ENCODE assay signal across 20 cellular contexts in the genomic region with DNA sequence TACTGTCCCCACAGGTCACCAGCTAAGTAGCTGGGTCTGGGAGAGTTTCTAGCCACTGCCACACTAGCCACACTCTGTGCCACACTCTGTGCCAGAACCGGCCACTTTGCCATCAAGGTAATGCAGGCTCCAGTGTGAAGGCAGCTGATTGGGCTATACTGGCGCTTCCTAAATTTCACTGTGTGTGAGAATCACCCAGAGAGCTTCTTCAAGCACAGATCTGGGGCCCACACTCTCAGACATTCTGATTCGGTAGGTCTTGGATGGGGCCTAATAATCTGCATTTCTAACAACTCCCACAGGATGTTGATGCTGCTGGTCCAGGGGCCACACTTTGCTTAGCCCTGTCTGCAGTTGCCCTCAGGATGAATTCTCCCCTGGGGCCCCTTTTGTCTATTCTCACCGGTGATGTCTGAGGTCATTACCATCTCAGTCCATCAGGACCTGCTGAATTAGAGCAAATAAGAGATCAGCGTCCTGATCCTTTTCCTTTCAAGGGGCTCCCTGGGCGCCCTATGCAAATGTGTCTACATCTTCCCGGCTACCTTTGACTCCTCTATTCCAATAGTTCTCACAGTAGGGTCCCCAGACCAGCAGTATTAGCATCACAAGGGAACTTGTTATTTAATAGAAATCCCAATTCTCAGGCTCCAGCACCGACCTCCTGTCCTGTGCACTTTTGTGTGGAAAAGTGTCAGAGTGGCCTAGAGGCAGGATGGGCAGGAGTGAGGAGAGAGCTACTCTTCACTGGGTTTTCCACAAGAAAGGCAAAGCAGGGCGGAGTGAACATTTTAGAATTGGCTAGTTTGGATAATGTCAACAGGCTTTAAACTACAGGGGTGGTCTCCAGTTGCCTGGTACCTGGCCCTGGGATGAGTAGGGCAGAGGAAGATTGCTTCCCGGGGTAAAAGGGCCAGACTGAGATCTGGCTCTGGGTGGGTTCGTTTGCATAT. TPM values are rescaled to one million over a fixed set of nuclear protein-coding genes. Genes with fewer than 3 reads are reported as not detected.
A peak's percentile ranks its signal among the peaks of the same experiment; 100 is the strongest.
DNase-seq lines count a peak whose midpoint lies in the region; ATAC-seq, FAIRE-seq and TF ChIP-seq lines count a peak whose summit lies in the region.
"Had no signal": no experiment of that assay in that cellular context is flagged by ENCODE, and none has a peak within 500 bp of the region (broad histone marks: within the 10 kb centered on the region; RNA-seq: fewer than 3 reads in every experiment).

No MANE protein-coding gene starts in this region.

- 66% methylated on average over 11 of the region's 11 CpGs for WGBS in K562 (ENCODE audit: insufficient coverage, low coverage, missing lambda C conversion rate)

- H3K79me2 ChIP-seq in K562 (ENCODE audit: control insufficient read depth, insufficient read depth, low read length), result no peaks in the 10 kb centered on the region

- H3K9me3 ChIP-seq in K562 (replicated peaks; ENCODE audit: control insufficient read depth, insufficient read depth, low read depth, low read length) (no peaks in the 10 kb centered on the region), iPS-20b (ENCODE audit: insufficient read depth, low read depth, low read length) (no peaks in the 10 kb centered on the region)
- H3K9me3 ChIP-seq: BE2C had no signal

- H3K4me3 ChIP-seq in K562 (no peak overlapping the region), iPS-20b (ENCODE audit: low read length) (peak overlapping the region; percentile 27; the same call in 1 of the 2 replicates)

- CTCF ChIA-PET in K562 (lab: Yijun Ruan, JAX; ENCODE audit: low intra/inter-chr PET ratio) (no interaction called here), GM10248 (lab: Yijun Ruan, JAX) (interaction anchor here (1.1 kb wide), 1 partner anchor 35 kb away, joined by 3 read pairs; no protein-coding TSS in a partner anchor)

- peak; percentile 38 for DNase-seq in NCI-H82 (lab: John Stamatoyannopoulos, UW)
- DNase-seq in NCI-H82 treated with DMSO at 0.1 percent for 48 hours (lab: John Stamatoyannopoulos, UW; ENCODE audit: unreplicated experiment), result no peak
- DNase-seq in K562 (ENCODE audit: extremely low read depth in 1 of 4, low spot score in 3 of 4), result no peak
- DNase-seq in Right ventricle myocardium superior, result no peak
- no peak for DNase-seq in GM10248 (ENCODE audit: extremely low spot score)
- DNase-seq in posterior vena cava (ENCODE audit: low spot score), result no peak
- DNase-seq: 8988T; BE2C; CD8-positive, alpha-beta T cell; GOT3; NCI-H1436 treated with DMSO at 0.1 percent for 48 hours; NCI-H2081 treated with DMSO at 0.1 percent for 48 hours; NCI-H510A; SIG-M5 had no signal

- no peak for TF ChIP-seq CTCF in K562 (IDR thresholded peaks at IDR 0.05 in 2 of 3, conservative IDR thresholded peaks at IDR 0.05 in 1 of 3; ENCODE audit: insufficient read depth in 2 of 3, low read depth in 1 of 3, low read length in 3 of 3)
- TF ChIP-seq CTCF in GM10248 (IDR thresholded peaks at IDR 0.05; ENCODE audit: control extremely low read depth, extremely low read depth, low read depth, missing control alignments), result no peak

- no peak for TF ChIP-seq RAD21 in K562 (CRISPR knock-in tag; conservative IDR thresholded peaks at IDR 0.05 in 1 of 2, IDR thresholded peaks at IDR 0.05 in 1 of 2)

- no peak for TF ChIP-seq POLR2A in K562 (conservative IDR thresholded peaks at IDR 0.05)

- FAIRE-seq in K562 (lab: Jason Lieb, UNC), result no peak
- FAIRE-seq: HTR-8/SVneo had no signal

- POLR2A ChIA-PET in K562 (lab: Yijun Ruan, JAX) (interaction anchor here (0.6 to 1.7 kb wide), 7 partner anchors 8 to 194 kb away, joined by 3 to 5 read pairs (median 3); partner anchors contain the start of gene MDM4), GM10248 (lab: Yijun Ruan, JAX) (no interaction called here)

- ATAC-seq in K562 (no peak), GM21515 (IDR thresholded peaks at IDR 0.05; ENCODE audit: unreplicated experiment) (no peak), Right ventricle myocardium superior (ENCODE audit: poor library complexity) (no peak)
- ATAC-seq: CD8-positive, alpha-beta T cell had no signal

- intact Hi-C loops in K562 (cut with micrococcal nuclease), result loop anchor here (5.0 kb wide), 1 partner anchor 52 kb away; no protein-coding TSS in a partner anchor
- intact Hi-C loops in Right ventricle myocardium superior (cut with DNase I), result no loop called here
- intact Hi-C loops in posterior vena cava (cut with DNase I), result no loop called here

- H4K20me1 ChIP-seq in K562 (replicated peaks; ENCODE audit: control insufficient read depth, insufficient read depth, low read length), result no peaks in the 10 kb centered on the region

- no peaks in the 10 kb centered on the region for H3K9me1 ChIP-seq in K562 (ENCODE audit: control insufficient read depth, insufficient read depth, low read length)

- no peak for TF ChIP-seq EP300 in K562 (IDR thresholded peaks at IDR 0.05; ENCODE audit: low read length)

- H2AFZ ChIP-seq in K562 (ENCODE audit: low read depth, low read length), result peak overlapping the region; percentile 67; the same call in 1 of the 2 replicates

- no peaks in the 10 kb centered on the region for H3K27me3 ChIP-seq in K562 (ENCODE audit: control insufficient read depth in 2 of 2, insufficient read depth in 2 of 2, low read length in 2 of 2)
- H3K27me3 ChIP-seq in iPS-20b (ENCODE audit: insufficient read depth, low read length), result peaks cover 87% of the 10 kb centered on the region
- H3K27me3 ChIP-seq: BE2C had no signal

- peak overlapping the region; percentile 78 for H3K4me2 ChIP-seq in K562 (ENCODE audit: insufficient read depth, low read length)
- H3K4me2 ChIP-seq: KMS-11 had no signal

- H3K27ac ChIP-seq in K562 (ENCODE audit: extremely low read depth, low read depth, low read length), result peak overlapping the region; percentile 75
- H3K27ac ChIP-seq in iPS-20b (ENCODE audit: low read length), result no peak overlapping the region
- H3K27ac ChIP-seq: HL-60, KMS-11 had no signal

- H3K36me3 ChIP-seq in K562 (ENCODE audit: control insufficient read depth, insufficient read depth, low read length) (no peaks in the 10 kb centered on the region), iPS-20b (ENCODE audit: insufficient read depth, low read depth, low read length) (no peaks in the 10 kb centered on the region)
- H3K36me3 ChIP-seq: BE2C had no signal

- H3K9ac ChIP-seq in K562 (ENCODE audit: insufficient read depth in 1 of 2, low read depth in 2 of 2, low read length in 2 of 2), result peak overlapping the region in 1 of 2 experiments; percentile 65; a peak in 2 of 4 replicates
- H3K9ac ChIP-seq in iPS-20b (ENCODE audit: low read depth, low read length), result no peak overlapping the region
- H3K9ac ChIP-seq: KMS-11 had no signal

- peaks cover 36 to 82% of the 10 kb centered on the region in 2 experiments for H3K4me1 ChIP-seq in K562 (replicated peaks in 1 of 2; ENCODE audit: control insufficient read depth in 2 of 2, insufficient read depth in 2 of 2, low read length in 2 of 2)
- H3K4me1 ChIP-seq in iPS-20b (ENCODE audit: insufficient read depth, low read length), result peaks cover 62% of the 10 kb centered on the region

- BruUV-seq in K562 (replicated peaks; lab: Mats Ljungman, UMichigan), result no TSS peak

- in situ Hi-C loops in K562 (cut with MboI), result no loop called here

TF ChIP-seq in K562, 482 proteins besides CTCF, POLR2A, EP300 and RAD21 (continues in another document):
- TF ChIP-seq TAF7 (tag; IDR thresholded peaks at IDR 0.05), result no peak
- TF ChIP-seq ZNF212 (CRISPR knock-in tag; IDR thresholded peaks at IDR 0.05), result 0 out of 2 replicates have a peak, but pooled peaks have one; percentile 29
- no peak for TF ChIP-seq NUFIP1 (IDR thresholded peaks at IDR 0.05; ENCODE audit: partially characterized antibody)
- TF ChIP-seq ZNF512 (tag; IDR thresholded peaks at IDR 0.05), result peak; percentile 40; the same call in 1 of the 2 replicates
- TF ChIP-seq SMARCE1 (IDR thresholded peaks at IDR 0.05), result no peak
- TF ChIP-seq TRIM28 (IDR thresholded peaks at IDR 0.05), result no peak
- no peak for TF ChIP-seq EP400 (IDR thresholded peaks at IDR 0.05)
- TF ChIP-seq ZNF561 (CRISPR knock-in tag; conservative IDR thresholded peaks at IDR 0.05), result no peak
- TF ChIP-seq ZNF311 (CRISPR knock-in tag; IDR thresholded peaks at IDR 0.05), result 0 out of 2 replicates have a peak, but pooled peaks have one; percentile 17

RNA-seq across cellular contexts. Expression of gene LRRN2, which starts 24.7 kb away (rescaled TPM):
- 0.09 TPM in 1 of 2 replicates, not detected in the other for total RNA-seq in K562 (2011; cell fraction: chromatin; rRNA removed; ENCODE audit: low replicate concordance)
- 0.17 TPM in 1 of 2 replicates, not detected in the other for total RNA-seq in K562 (2011; cell fraction: nucleolus; rRNA removed)
- total RNA-seq in K562 (2011; cell fraction: nucleoplasm; rRNA removed), result not detected in 2 replicates
- 0.05 TPM in 1 of 2 replicates, not detected in the other for total RNA-seq in K562 (2014; rRNA removed)
- total RNA-seq in K562 (2014; rRNA removed; fragmentation: Illumina TruSeq; extraction: Trizol), result not detected in 2 replicates
- not detected in 2 replicates for total RNA-seq in K562 (2015; rRNA removed; fragmentation: Illumina TruSeq; extraction: Trizol)
- total RNA-seq in K562 (2021), result not detected in 2 replicates
- polyA plus RNA-seq in K562 (2011; rRNA removed), result not detected in 2 replicates
- 0.36 TPM in 1 of 2 replicates, not detected in the other for polyA plus RNA-seq in K562 (2011; cell fraction: cytosol; rRNA removed)
- polyA plus RNA-seq in K562 (2011; cell fraction: nucleus; rRNA removed), result not detected in 2 replicates
- polyA plus RNA-seq in K562 (2012), result 0.03 and 0.08 TPM in 2 replicates
- 0.06 TPM in 1 of 2 replicates, not detected in the other for polyA plus RNA-seq in K562 (2014; fragmentation: Illumina TruSeq; extraction: Trizol)
- not detected for polyA plus RNA-seq in K562 (2014; fragmentation: Nextera tagmentation; extraction: Ambion mirVana)
- polyA plus RNA-seq in K562 (2014; rRNA removed), result not detected in 2 replicates
- not detected in 2 replicates for polyA minus RNA-seq in K562 (2011; rRNA and poly(A)+ RNA removed)
- polyA minus RNA-seq in K562 (2011; cell fraction: cytosol; rRNA and poly(A)+ RNA removed), result not detected in 2 replicates
- polyA minus RNA-seq in K562 (2011; cell fraction: nucleus; rRNA and poly(A)+ RNA removed), result not detected in 2 replicates
- total RNA-seq in Right ventricle myocardium superior, result 1.7 TPM
- total RNA-seq in posterior vena cava, result 10 to 100 TPM in 1 of 2 donors, 1 to 10 TPM in 1; 8.9 to 13.6 TPM
- total RNA-seq: CD8-positive, alpha-beta T cell; RPMI7951 had no signal
